28 cellular contexts compared by ENCODE assay signal in the genomic region with DNA sequence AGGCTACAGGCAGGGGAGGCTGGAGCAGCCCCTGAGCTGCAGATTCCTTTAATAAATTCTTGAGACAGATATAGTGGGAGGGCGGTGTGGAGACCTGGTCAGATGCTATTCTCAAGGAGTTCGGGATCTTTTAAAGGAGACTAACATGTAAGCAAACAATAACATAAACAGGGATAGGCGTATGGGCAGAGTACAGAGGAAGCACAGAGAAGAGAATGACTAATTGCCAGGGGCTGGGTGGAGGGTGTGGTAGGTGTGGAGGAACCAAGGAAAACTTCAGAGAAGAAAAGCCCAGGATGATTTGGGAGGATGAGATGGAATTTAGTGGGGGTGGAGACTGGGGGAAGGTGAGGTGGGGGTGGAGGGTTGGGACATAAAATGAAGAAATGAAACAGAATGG. TPM values are rescaled to one million over a fixed set of nuclear protein-coding genes. Genes with fewer than 3 reads are reported as not detected.
"Had no signal": no experiment of that assay in that cellular context is flagged by ENCODE, and none has a peak within 500 bp of the region (broad histone marks: within the 10 kb centered on the region; RNA-seq: fewer than 3 reads in every experiment).

No MANE protein-coding gene starts in this region.

- H3K27ac ChIP-seq: ascending aorta, body of pancreas, cardiac muscle cell, Peyer's patch had no signal

- ATAC-seq: activated CD8-positive, alpha-beta memory T cell treated with anti-CD3 and anti-CD28 coated beads, Interleukin-2, amount 10 ng/mL, durations not matched to agents 7 days and 5 days; body of pancreas; T-helper 17 cell had no signal

- DNase-seq: activated B cell treated with CpG ODN at 0.5 μM for 24 hours; activated CD4-positive, alpha-beta T cell treated with anti-CD3 and anti-CD28 coated beads for 1 hour; activated CD4-positive, alpha-beta T cell treated with anti-CD3 and anti-CD28 coated beads, Interleukin-2, amount 10 ng/mL, durations not matched to agents 24 days and 14 days; activated CD4-positive, alpha-beta T cell treated with anti-CD3 and anti-CD28 coated beads, Interleukin-2, amount 50 U/mL, for 48 hours; activated CD8-positive, alpha-beta memory T cell treated with anti-CD3 and anti-CD28 coated beads, Interleukin-2, amount 10 ng/mL, durations not matched to agents 7 days and 5 days; activated effector memory CD4-positive, alpha-beta T cell treated with Interleukin-2 at 50 U/mL for 16 hours; activated naive CD4-positive, alpha-beta T cell; activated T-cell treated with anti-CD3 and anti-CD28 coated beads, Interleukin-2, amount 50 U/mL, for 24 hours; body of pancreas; Kasumi-1; KBM-7; NCI-H1092; NCI-H1417; NCI-H1930; NCI-H2171 treated with DMSO at 0.1 percent for 48 hours; NCI-H345; NCI-H510A; NCI-H526 treated with DMSO at 0.1 percent for 48 hours; NCI-H82; Peyer's patch; SHP77 treated with DMSO at 0.1 percent for 48 hours; T-helper 17 cell; T-helper 9 cell had no signal

- H3K4me3 ChIP-seq: ascending aorta, body of pancreas, cardiac muscle cell, Peyer's patch had no signal

RNA-seq across cellular contexts. Expression of a gene that starts 9.7 kb away (rescaled TPM):
- total RNA-seq: activated B cell treated with CpG ODN at 0.5 μM for 24 hours; activated CD4-positive, alpha-beta T cell treated with anti-CD3 and anti-CD28 coated beads, Interleukin-2, amount 10 ng/mL, durations not matched to agents 24 days and 14 days; activated CD8-positive, alpha-beta memory T cell treated with anti-CD3 and anti-CD28 coated beads, Interleukin-2, amount 10 ng/mL, durations not matched to agents 7 days and 5 days; activated T-helper 1 cell treated with anti-CD3 and anti-CD28 coated beads, Interleukin-12 subunit alpha, Interleukin-12 subunit beta, Interleukin-2, Interleukin-4 antibody, amounts not matched to agents 30 ng/mL and 10 ng/mL and 1 ng/mL, durations not matched to agents 14 hours and 24 hours and 36 hours; ascending aorta; body of pancreas; cardiac muscle cell; OCI-LY7; Peyer's patch; SK-MEL-5; T-helper 17 cell had no signal
- polyA plus RNA-seq: cardiac muscle cell had no signal
